Comparison of ENCODE assay signal across 39 cellular contexts in the genomic region with DNA sequence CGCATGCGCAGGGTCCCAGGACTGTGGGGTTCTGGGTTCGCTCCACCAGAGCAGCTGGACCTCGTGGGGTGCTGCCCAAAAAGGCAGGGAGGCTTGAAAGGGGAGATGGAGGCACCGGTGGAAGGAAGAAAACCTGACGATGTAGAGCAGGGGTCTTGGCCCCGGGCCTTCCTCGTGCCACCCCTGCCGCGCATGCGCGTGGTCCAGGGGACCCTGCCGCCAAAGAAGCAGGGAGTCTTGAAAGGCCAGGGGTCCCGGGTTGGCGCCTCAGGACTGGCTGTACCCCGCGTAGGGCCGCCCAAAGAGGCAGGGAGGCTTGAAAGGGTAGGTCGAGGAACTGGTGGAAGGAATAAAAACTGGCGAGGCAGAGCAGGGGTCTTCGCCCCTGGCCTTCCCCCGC.
"Had no signal": no experiment of that assay in that cellular context is flagged by ENCODE, and none has a peak within 500 bp of the region (broad histone marks: within the 10 kb centered on the region; RNA-seq: fewer than 3 reads in every experiment).

No MANE protein-coding gene starts in this region.

- H3K27me3 Mint-ChIP-seq: activated B cell treated with CpG ODN at 0.5 μM for 24 hours; activated CD4-positive, alpha-beta memory T cell treated with anti-CD3 and anti-CD28 coated beads for 36 hours; activated CD8-positive, alpha-beta memory T cell treated with anti-CD3 and anti-CD28 coated beads, Interleukin-2, amount 10 ng/mL, durations not matched to agents 7 days and 5 days; activated naive CD4-positive, alpha-beta T cell treated with anti-CD3 and anti-CD28 coated beads, Interleukin-2, amount 10 ng/mL, durations not matched to agents 7 days and 5 days; activated naive CD8-positive, alpha-beta T cell; activated naive CD8-positive, alpha-beta T cell treated with anti-CD3 and anti-CD28 coated beads, Interleukin-2, amount 50 U/mL, for 24 hours; brain had no signal

- FAIRE-seq: bronchial epithelial cell had no signal

- DNase-seq: activated B cell treated with CpG ODN at 0.5 μM for 24 hours; activated CD4-positive, alpha-beta memory T cell treated with anti-CD3 and anti-CD28 coated beads for 36 hours; activated CD4-positive, alpha-beta T cell treated with anti-CD3 and anti-CD28 coated beads for 4 hours; activated CD4-positive, alpha-beta T cell treated with anti-CD3 and anti-CD28 coated beads, Interleukin-2, amount 50 U/mL, for 1 hour; activated CD4-positive, CD25-positive, alpha-beta regulatory T cell treated with anti-CD3 and anti-CD28 coated beads, Interleukin-2, amount 50 U/mL, for 72 hours; activated CD8-positive, alpha-beta memory T cell treated with anti-CD3 and anti-CD28 coated beads for 24 hours; activated CD8-positive, alpha-beta memory T cell treated with anti-CD3 and anti-CD28 coated beads, Interleukin-2, amount 10 ng/mL, durations not matched to agents 7 days and 5 days; activated CD8-positive, alpha-beta memory T cell treated with anti-CD3 and anti-CD28 coated beads, Interleukin-2, amount 50 U/mL, for 48 hours; activated effector memory CD4-positive, alpha-beta T cell treated with Interleukin-2 at 50 U/mL for 16 hours; activated naive CD4-positive, alpha-beta T cell treated with anti-CD3 and anti-CD28 coated beads, Interleukin-2, amount 10 ng/mL, durations not matched to agents 7 days and 5 days; activated naive CD8-positive, alpha-beta T cell treated with anti-CD3 and anti-CD28 coated beads, Interleukin-2, amount 50 U/mL, for 24 hours; activated T-cell treated with anti-CD3 and anti-CD28 coated beads, Interleukin-2, amount 50 U/mL, for 48 hours; anterior cingulate cortex; caudate nucleus; cerebellar nuclear complex; KG1; MM.1S; MV-4-11; NCI-H1092; NCI-H1436 treated with DMSO at 0.1 percent for 48 hours; NCI-H1694 treated with DMSO at 0.1 percent for 48 hours; NCI-H2029; NCI-H2107; NCI-H2171; NCI-H510A; NCI-H526; OCI-M1; RPMI8226; SHP77 treated with DMSO at 0.1 percent for 48 hours; SW 1271; T-helper 1 cell; T-helper 2 cell; T-helper 9 cell had no signal

- ATAC-seq: activated CD8-positive, alpha-beta memory T cell treated with anti-CD3 and anti-CD28 coated beads, Interleukin-2, amount 10 ng/mL, durations not matched to agents 7 days and 5 days; activated naive CD8-positive, alpha-beta T cell treated with anti-CD3 and anti-CD28 coated beads, Interleukin-2, amount 50 U/mL, for 24 hours; Panc1 had no signal

- H3K27me3 ChIP-seq: SJSA1 had no signal

- H3K27ac ChIP-seq: SJSA1, VCaP had no signal

- H3K4me1 Mint-ChIP-seq: activated B cell treated with CpG ODN at 0.5 μM for 24 hours; activated CD8-positive, alpha-beta memory T cell treated with anti-CD3 and anti-CD28 coated beads, Interleukin-2, amount 10 ng/mL, durations not matched to agents 7 days and 5 days; activated naive CD4-positive, alpha-beta T cell treated with anti-CD3 and anti-CD28 coated beads, Interleukin-2, amount 10 ng/mL, durations not matched to agents 7 days and 5 days; activated naive CD8-positive, alpha-beta T cell treated with anti-CD3 and anti-CD28 coated beads, Interleukin-2, amount 50 U/mL, for 24 hours; brain had no signal

- H3K27ac Mint-ChIP-seq: activated B cell treated with CpG ODN at 0.5 μM for 24 hours; activated CD4-positive, alpha-beta memory T cell treated with anti-CD3 and anti-CD28 coated beads for 36 hours; activated CD8-positive, alpha-beta memory T cell treated with anti-CD3 and anti-CD28 coated beads, Interleukin-2, amount 10 ng/mL, durations not matched to agents 7 days and 5 days; activated naive CD4-positive, alpha-beta T cell treated with anti-CD3 and anti-CD28 coated beads, Interleukin-2, amount 10 ng/mL, durations not matched to agents 7 days and 5 days; activated naive CD8-positive, alpha-beta T cell; activated naive CD8-positive, alpha-beta T cell treated with anti-CD3 and anti-CD28 coated beads, Interleukin-2, amount 50 U/mL, for 24 hours; brain had no signal

- H3K4me3 Mint-ChIP-seq: activated B cell treated with CpG ODN at 0.5 μM for 24 hours; activated CD4-positive, alpha-beta memory T cell treated with anti-CD3 and anti-CD28 coated beads for 36 hours; activated CD8-positive, alpha-beta memory T cell treated with anti-CD3 and anti-CD28 coated beads, Interleukin-2, amount 10 ng/mL, durations not matched to agents 7 days and 5 days; activated naive CD4-positive, alpha-beta T cell treated with anti-CD3 and anti-CD28 coated beads, Interleukin-2, amount 10 ng/mL, durations not matched to agents 7 days and 5 days; activated naive CD8-positive, alpha-beta T cell; activated naive CD8-positive, alpha-beta T cell treated with anti-CD3 and anti-CD28 coated beads, Interleukin-2, amount 50 U/mL, for 24 hours; brain had no signal

- H3K4me1 ChIP-seq: SJSA1 had no signal

- H3K9me3 Mint-ChIP-seq: activated naive CD8-positive, alpha-beta T cell treated with anti-CD3 and anti-CD28 coated beads, Interleukin-2, amount 50 U/mL, for 24 hours had no signal

- H3K4me3 ChIP-seq: SJSA1 had no signal

- H3K36me3 ChIP-seq: SJSA1 had no signal

- H3K36me3 Mint-ChIP-seq: activated CD4-positive, alpha-beta memory T cell treated with anti-CD3 and anti-CD28 coated beads for 36 hours; activated CD8-positive, alpha-beta memory T cell treated with anti-CD3 and anti-CD28 coated beads, Interleukin-2, amount 10 ng/mL, durations not matched to agents 7 days and 5 days; activated naive CD4-positive, alpha-beta T cell treated with anti-CD3 and anti-CD28 coated beads, Interleukin-2, amount 10 ng/mL, durations not matched to agents 7 days and 5 days; activated naive CD8-positive, alpha-beta T cell; brain had no signal
